ENCODE assay signal across 1 cellular context in genomic region chr1:233719626-233720334, GRCh38.
TF ChIP-seq lines count a peak whose summit lies in the region.

No MANE protein-coding gene starts in this region.

TF ChIP-seq in SK-N-SH treated with all-trans-retinoic acid at 6 μM for 48 hours, 23 proteins besides CTCF, POLR2A, EP300 and RAD21 (continued from another document):
- no peak for TF ChIP-seq POU6F1 (CRISPR knock-in tag; IDR thresholded peaks at IDR 0.05; ENCODE audit: borderline replicate concordance, low read depth)
- no peak for TF ChIP-seq CSDC2 (CRISPR knock-in tag; IDR thresholded peaks at IDR 0.05)
- no peak for TF ChIP-seq ZFP30 (CRISPR knock-in tag; IDR thresholded peaks at IDR 0.05)
- no peak for TF ChIP-seq ZFP3 (CRISPR knock-in tag; IDR thresholded peaks at IDR 0.05)
- no peak for TF ChIP-seq OSR1 (CRISPR knock-in tag; IDR thresholded peaks at IDR 0.05)
